In the genomic region with DNA sequence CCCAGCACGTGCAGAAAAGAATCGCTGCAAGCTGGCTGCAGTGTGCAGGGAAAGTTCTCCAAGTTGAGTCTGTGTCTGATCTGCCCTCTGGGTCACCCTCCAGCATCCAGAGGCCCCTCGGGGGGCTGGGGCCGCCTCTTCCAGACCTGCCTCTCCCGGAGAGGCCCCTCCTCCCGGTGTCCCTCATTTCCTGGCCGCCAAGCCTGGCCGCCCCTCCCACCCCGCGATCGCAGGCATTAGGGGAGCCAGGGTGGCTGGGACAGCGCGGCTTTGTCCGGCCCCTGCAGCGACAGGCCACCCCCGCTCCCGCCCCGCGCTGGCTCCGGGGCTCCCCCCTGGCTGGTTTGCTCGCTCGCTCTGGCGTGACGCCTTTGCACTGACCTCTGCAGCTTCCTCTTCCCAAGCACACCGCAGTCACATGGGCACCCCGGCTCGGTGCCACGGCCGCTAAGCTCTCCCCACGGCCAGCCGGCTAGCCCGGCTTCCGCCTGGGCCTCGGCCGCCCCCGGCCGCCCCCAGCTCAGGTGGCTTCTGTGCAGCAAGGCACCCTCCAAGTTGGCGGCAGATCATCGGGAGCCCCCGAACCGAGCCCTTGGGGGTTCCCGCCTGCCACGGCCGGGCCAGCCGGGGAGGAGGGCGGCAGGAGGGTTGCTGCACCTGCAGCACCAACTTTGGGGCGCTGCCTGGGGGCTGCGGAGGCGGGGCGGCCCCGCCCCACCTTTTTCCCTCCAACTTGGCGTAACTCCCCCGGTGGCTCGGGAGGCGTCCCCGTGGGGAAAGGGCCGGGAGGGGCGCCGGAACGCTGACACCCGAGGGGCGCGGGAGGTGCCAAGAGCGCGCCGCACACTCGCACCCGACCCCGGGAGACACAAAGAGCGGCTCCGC, we compare ENCODE assay signal across 1 cellular context.
TF ChIP-seq lines count a peak whose summit lies in the region.

No MANE protein-coding gene starts in this region.

TF ChIP-seq in HepG2, 621 proteins besides CTCF, POLR2A, EP300 and RAD21 (continued from another document and continues in another):
- peak; percentile 95 for TF ChIP-seq TBX2 (CRISPR knock-in tag; IDR thresholded peaks at IDR 0.05; ENCODE audit: borderline replicate concordance)
- TF ChIP-seq, protein P1, sequence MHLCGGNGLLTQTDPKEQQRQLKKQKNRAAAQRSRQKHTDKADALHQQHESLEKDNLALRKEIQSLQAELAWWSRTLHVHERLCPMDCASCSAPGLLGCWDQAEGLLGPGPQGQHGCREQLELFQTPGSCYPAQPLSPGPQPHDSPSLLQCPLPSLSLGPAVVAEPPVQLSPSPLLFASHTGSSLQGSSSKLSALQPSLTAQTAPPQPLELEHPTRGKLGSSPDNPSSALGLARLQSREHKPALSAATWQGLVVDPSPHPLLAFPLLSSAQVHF (CRISPR knock-in tag; IDR thresholded peaks at IDR 0.05) = 0 out of 2 replicates have a peak, but pooled peaks have one; percentile 57
- peak; percentile 93 for TF ChIP-seq ZNF510 (CRISPR knock-in tag; IDR thresholded peaks at IDR 0.05; ENCODE audit: low read depth)
- TF ChIP-seq SMAD1 (CRISPR knock-in tag; IDR thresholded peaks at IDR 0.05; ENCODE audit: borderline replicate concordance, low read depth) = no peak
- peak; percentile 78 for TF ChIP-seq RXRA (CRISPR knock-in tag; IDR thresholded peaks at IDR 0.05)
- TF ChIP-seq FOXA1 (IDR thresholded peaks at IDR 0.05) = no peak
- TF ChIP-seq FOXA1 (CRISPR knock-in tag; IDR thresholded peaks at IDR 0.05) = peak; percentile 36
- TF ChIP-seq, protein P2, sequence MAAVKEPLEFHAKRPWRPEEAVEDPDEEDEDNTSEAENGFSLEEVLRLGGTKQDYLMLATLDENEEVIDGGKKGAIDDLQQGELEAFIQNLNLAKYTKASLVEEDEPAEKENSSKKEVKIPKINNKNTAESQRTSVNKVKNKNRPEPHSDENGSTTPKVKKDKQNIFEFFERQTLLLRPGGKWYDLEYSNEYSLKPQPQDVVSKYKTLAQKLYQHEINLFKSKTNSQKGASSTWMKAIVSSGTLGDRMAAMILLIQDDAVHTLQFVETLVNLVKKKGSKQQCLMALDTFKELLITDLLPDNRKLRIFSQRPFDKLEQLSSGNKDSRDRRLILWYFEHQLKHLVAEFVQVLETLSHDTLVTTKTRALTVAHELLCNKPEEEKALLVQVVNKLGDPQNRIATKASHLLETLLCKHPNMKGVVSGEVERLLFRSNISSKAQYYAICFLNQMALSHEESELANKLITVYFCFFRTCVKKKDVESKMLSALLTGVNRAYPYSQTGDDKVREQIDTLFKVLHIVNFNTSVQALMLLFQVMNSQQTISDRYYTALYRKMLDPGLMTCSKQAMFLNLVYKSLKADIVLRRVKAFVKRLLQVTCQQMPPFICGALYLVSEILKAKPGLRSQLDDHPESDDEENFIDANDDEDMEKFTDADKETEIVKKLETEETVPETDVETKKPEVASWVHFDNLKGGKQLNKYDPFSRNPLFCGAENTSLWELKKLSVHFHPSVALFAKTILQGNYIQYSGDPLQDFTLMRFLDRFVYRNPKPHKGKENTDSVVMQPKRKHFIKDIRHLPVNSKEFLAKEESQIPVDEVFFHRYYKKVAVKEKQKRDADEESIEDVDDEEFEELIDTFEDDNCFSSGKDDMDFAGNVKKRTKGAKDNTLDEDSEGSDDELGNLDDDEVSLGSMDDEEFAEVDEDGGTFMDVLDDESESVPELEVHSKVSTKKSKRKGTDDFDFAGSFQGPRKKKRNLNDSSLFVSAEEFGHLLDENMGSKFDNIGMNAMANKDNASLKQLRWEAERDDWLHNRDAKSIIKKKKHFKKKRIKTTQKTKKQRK (IDR thresholded peaks at IDR 0.05; ENCODE audit: low read length) = no peak
- TF ChIP-seq BRD4 (CRISPR knock-in tag; IDR thresholded peaks at IDR 0.05) = no peak
- no peak for TF ChIP-seq KAT7 (CRISPR knock-in tag; IDR thresholded peaks at IDR 0.05; ENCODE audit: borderline replicate concordance)
- peak; percentile 65 for TF ChIP-seq ARNT2 (CRISPR knock-in tag; IDR thresholded peaks at IDR 0.05; ENCODE audit: low read depth)
- TF ChIP-seq ZNF569 (CRISPR knock-in tag; IDR thresholded peaks at IDR 0.05; ENCODE audit: borderline replicate concordance) = no peak
- TF ChIP-seq ZFP90 (CRISPR knock-in tag; IDR thresholded peaks at IDR 0.05; ENCODE audit: borderline replicate concordance) = peak; percentile 72; the same call in 1 of the 2 replicates
- TF ChIP-seq, protein P3, sequence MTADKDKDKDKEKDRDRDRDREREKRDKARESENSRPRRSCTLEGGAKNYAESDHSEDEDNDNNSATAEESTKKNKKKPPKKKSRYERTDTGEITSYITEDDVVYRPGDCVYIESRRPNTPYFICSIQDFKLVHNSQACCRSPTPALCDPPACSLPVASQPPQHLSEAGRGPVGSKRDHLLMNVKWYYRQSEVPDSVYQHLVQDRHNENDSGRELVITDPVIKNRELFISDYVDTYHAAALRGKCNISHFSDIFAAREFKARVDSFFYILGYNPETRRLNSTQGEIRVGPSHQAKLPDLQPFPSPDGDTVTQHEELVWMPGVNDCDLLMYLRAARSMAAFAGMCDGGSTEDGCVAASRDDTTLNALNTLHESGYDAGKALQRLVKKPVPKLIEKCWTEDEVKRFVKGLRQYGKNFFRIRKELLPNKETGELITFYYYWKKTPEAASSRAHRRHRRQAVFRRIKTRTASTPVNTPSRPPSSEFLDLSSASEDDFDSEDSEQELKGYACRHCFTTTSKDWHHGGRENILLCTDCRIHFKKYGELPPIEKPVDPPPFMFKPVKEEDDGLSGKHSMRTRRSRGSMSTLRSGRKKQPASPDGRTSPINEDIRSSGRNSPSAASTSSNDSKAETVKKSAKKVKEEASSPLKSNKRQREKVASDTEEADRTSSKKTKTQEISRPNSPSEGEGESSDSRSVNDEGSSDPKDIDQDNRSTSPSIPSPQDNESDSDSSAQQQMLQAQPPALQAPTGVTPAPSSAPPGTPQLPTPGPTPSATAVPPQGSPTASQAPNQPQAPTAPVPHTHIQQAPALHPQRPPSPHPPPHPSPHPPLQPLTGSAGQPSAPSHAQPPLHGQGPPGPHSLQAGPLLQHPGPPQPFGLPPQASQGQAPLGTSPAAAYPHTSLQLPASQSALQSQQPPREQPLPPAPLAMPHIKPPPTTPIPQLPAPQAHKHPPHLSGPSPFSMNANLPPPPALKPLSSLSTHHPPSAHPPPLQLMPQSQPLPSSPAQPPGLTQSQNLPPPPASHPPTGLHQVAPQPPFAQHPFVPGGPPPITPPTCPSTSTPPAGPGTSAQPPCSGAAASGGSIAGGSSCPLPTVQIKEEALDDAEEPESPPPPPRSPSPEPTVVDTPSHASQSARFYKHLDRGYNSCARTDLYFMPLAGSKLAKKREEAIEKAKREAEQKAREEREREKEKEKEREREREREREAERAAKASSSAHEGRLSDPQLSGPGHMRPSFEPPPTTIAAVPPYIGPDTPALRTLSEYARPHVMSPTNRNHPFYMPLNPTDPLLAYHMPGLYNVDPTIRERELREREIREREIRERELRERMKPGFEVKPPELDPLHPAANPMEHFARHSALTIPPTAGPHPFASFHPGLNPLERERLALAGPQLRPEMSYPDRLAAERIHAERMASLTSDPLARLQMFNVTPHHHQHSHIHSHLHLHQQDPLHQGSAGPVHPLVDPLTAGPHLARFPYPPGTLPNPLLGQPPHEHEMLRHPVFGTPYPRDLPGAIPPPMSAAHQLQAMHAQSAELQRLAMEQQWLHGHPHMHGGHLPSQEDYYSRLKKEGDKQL (CRISPR knock-in tag; IDR thresholded peaks at IDR 0.05; ENCODE audit: low read depth) = no peak
- TF ChIP-seq KDM1A (CRISPR knock-in tag; IDR thresholded peaks at IDR 0.05) = no peak
- TF ChIP-seq, protein P4, sequence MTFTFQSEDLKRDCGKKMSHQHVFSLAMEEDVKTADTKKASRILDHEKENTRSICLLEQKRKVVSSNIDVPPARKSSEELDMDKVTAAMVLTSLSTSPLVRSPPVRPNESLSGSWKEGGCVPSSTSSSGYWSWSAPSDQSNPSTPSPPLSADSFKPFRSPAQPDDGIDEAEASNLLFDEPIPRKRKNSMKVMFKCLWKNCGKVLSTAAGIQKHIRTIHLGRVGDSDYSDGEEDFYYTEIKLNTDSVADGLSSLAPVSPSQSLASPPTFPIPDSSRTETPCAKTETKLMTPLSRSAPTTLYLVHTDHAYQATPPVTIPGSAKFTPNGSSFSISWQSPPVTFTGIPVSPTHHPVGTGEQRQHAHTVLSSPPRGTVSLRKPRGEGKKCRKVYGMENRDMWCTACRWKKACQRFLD (CRISPR knock-in tag; IDR thresholded peaks at IDR 0.05; ENCODE audit: borderline replicate concordance) = peak; percentile 93
- 0 out of 2 replicates have a peak, but pooled peaks have one; percentile 21 for TF ChIP-seq GPN1 (CRISPR knock-in tag; IDR thresholded peaks at IDR 0.05; ENCODE audit: borderline replicate concordance)
- no peak for TF ChIP-seq TAF15 (IDR thresholded peaks at IDR 0.05; ENCODE audit: low read depth, low read length, poor library complexity, severe bottlenecking)
- peak; percentile 90; the same call in 1 of the 2 replicates for TF ChIP-seq ZMAT3 (CRISPR knock-in tag; conservative IDR thresholded peaks at IDR 0.05)
- TF ChIP-seq RNF2 (conservative IDR thresholded peaks at IDR 0.05; ENCODE audit: low read depth) = 0 out of 2 replicates have a peak, but pooled peaks have one; percentile 18
- no peak; the same call in 1 of the 2 replicates for TF ChIP-seq BRCA1 (CRISPR knock-in tag; IDR thresholded peaks at IDR 0.05)
- TF ChIP-seq, protein P5, sequence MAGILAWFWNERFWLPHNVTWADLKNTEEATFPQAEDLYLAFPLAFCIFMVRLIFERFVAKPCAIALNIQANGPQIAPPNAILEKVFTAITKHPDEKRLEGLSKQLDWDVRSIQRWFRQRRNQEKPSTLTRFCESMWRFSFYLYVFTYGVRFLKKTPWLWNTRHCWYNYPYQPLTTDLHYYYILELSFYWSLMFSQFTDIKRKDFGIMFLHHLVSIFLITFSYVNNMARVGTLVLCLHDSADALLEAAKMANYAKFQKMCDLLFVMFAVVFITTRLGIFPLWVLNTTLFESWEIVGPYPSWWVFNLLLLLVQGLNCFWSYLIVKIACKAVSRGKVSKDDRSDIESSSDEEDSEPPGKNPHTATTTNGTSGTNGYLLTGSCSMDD (CRISPR knock-in tag; IDR thresholded peaks at IDR 0.05) = no peak
- no peak; the same call in 1 of the 2 replicates for TF ChIP-seq PPARG (CRISPR knock-in tag; conservative IDR thresholded peaks at IDR 0.05)
- no peak for TF ChIP-seq RORA (CRISPR knock-in tag; IDR thresholded peaks at IDR 0.05)
- no peak; the same call in 1 of the 2 replicates for TF ChIP-seq ZBTB20 (CRISPR knock-in tag; IDR thresholded peaks at IDR 0.05; ENCODE audit: borderline replicate concordance, low read depth)
- no peak for TF ChIP-seq ZFP36L2 (CRISPR knock-in tag; IDR thresholded peaks at IDR 0.05)
- peak; percentile 88; the same call in 1 of the 2 replicates for TF ChIP-seq ZNF451 (CRISPR knock-in tag; IDR thresholded peaks at IDR 0.05)
- peak; percentile 90 for TF ChIP-seq NRL (CRISPR knock-in tag; IDR thresholded peaks at IDR 0.05; ENCODE audit: borderline replicate concordance)
- peak; percentile 67 for TF ChIP-seq POLR2G (IDR thresholded peaks at IDR 0.05; ENCODE audit: low read depth, low read length)
- TF ChIP-seq, protein P6, sequence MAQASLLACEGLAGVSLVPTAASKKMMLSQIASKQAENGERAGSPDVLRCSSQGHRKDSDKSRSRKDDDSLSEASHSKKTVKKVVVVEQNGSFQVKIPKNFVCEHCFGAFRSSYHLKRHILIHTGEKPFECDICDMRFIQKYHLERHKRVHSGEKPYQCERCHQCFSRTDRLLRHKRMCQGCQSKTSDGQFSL (CRISPR knock-in tag; IDR thresholded peaks at IDR 0.05) = peak; percentile 73
- TF ChIP-seq, protein P7, sequence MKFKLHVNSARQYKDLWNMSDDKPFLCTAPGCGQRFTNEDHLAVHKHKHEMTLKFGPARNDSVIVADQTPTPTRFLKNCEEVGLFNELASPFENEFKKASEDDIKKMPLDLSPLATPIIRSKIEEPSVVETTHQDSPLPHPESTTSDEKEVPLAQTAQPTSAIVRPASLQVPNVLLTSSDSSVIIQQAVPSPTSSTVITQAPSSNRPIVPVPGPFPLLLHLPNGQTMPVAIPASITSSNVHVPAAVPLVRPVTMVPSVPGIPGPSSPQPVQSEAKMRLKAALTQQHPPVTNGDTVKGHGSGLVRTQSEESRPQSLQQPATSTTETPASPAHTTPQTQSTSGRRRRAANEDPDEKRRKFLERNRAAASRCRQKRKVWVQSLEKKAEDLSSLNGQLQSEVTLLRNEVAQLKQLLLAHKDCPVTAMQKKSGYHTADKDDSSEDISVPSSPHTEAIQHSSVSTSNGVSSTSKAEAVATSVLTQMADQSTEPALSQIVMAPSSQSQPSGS (CRISPR knock-in tag; IDR thresholded peaks at IDR 0.05) = 0 out of 2 replicates have a peak, but pooled peaks have one; percentile 44
- TF ChIP-seq SP2 (CRISPR knock-in tag; IDR thresholded peaks at IDR 0.05) = no peak
- TF ChIP-seq, protein P8, sequence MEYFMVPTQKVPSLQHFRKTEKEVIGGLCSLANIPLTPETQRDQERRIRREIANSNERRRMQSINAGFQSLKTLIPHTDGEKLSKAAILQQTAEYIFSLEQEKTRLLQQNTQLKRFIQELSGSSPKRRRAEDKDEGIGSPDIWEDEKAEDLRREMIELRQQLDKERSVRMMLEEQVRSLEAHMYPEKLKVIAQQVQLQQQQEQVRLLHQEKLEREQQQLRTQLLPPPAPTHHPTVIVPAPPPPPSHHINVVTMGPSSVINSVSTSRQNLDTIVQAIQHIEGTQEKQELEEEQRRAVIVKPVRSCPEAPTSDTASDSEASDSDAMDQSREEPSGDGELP (IDR thresholded peaks at IDR 0.05; ENCODE audit: borderline replicate concordance, low read depth) = peak; percentile 19; the same call in 1 of the 2 replicates
- TF ChIP-seq, protein P9, sequence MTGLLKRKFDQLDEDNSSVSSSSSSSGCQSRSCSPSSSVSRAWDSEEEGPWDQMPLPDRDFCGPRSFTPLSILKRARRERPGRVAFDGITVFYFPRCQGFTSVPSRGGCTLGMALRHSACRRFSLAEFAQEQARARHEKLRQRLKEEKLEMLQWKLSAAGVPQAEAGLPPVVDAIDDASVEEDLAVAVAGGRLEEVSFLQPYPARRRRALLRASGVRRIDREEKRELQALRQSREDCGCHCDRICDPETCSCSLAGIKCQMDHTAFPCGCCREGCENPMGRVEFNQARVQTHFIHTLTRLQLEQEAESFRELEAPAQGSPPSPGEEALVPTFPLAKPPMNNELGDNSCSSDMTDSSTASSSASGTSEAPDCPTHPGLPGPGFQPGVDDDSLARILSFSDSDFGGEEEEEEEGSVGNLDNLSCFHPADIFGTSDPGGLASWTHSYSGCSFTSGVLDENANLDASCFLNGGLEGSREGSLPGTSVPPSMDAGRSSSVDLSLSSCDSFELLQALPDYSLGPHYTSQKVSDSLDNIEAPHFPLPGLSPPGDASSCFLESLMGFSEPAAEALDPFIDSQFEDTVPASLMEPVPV (CRISPR knock-in tag; IDR thresholded peaks at IDR 0.05) = peak; percentile 91; the same call in 1 of the 2 replicates
- TF ChIP-seq NFE2L1 (CRISPR knock-in tag; IDR thresholded peaks at IDR 0.05; ENCODE audit: borderline replicate concordance) = no peak
- TF ChIP-seq TCF12 (IDR thresholded peaks at IDR 0.05) = no peak
- TF ChIP-seq TCF12 (CRISPR knock-in tag; IDR thresholded peaks at IDR 0.05) = no peak
- no peak for TF ChIP-seq NR3C1 (CRISPR knock-in tag; IDR thresholded peaks at IDR 0.05)
- TF ChIP-seq SIX4 (CRISPR knock-in tag; IDR thresholded peaks at IDR 0.05) = no peak
- TF ChIP-seq ESRRA (CRISPR knock-in tag; IDR thresholded peaks at IDR 0.05; ENCODE audit: low read depth) = peak; percentile 73
- no peak for TF ChIP-seq FOSL2 (CRISPR knock-in tag; IDR thresholded peaks at IDR 0.05)
- TF ChIP-seq NCOA2 (CRISPR knock-in tag; IDR thresholded peaks at IDR 0.05) = peak; percentile 49; the same call in 1 of the 2 replicates
